Comparison of ENCODE assay signal across 17 cellular contexts in the genomic region with DNA sequence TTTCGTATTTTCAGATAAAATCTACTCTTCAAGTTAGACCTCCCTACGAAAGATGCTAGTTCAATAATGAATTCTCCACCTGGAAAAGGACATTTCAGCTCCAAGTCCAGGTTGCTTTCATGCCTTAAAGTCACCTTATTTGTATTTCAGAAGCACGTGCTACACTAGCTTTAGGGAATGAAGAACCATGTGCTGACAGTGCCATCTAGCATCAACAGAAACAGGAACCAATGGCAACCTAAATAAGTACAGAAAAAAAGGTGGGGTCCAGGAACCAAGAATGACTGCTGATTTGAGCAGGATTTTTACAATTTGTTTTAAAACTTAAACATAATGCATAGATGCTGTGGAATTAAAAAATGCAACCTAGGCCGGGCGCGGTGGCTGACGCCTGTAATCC.
"Had no signal": no experiment of that assay in that cellular context is flagged by ENCODE, and none has a peak within 500 bp of the region (broad histone marks: within the 10 kb centered on the region; RNA-seq: fewer than 3 reads in every experiment).

No MANE protein-coding gene starts in this region.

- DNase-seq: activated CD4-positive, alpha-beta T cell treated with anti-CD3 and anti-CD28 coated beads, Interleukin-2, amount 50 U/mL, for 1 hour; activated CD8-positive, alpha-beta memory T cell treated with anti-CD3 and anti-CD28 coated beads for 24 hours; activated naive CD8-positive, alpha-beta T cell treated with anti-CD3 and anti-CD28 coated beads, Interleukin-2, amount 10 ng/mL, durations not matched to agents 7 days and 5 days; central memory CD4-positive, alpha-beta T cell; effector CD4-positive, alpha-beta T cell; foreskin fibroblast; head of caudate nucleus; left colon; naive thymus-derived CD8-positive, alpha-beta T cell; pancreas; sigmoid colon; stimulated activated CD4-positive, alpha-beta T cell treated with anti-CD3 and anti-CD28 coated beads, Interleukin-1b, Interleukin-23, amount 100 ng/mL, for 48 hours had no signal

- H3K36me3 ChIP-seq: pancreas, sigmoid colon, thoracic aorta had no signal

- H3K36me3 Mint-ChIP-seq: activated naive CD8-positive, alpha-beta T cell treated with anti-CD3 and anti-CD28 coated beads, Interleukin-2, amount 10 ng/mL, durations not matched to agents 7 days and 5 days had no signal

- H3K27me3 ChIP-seq: pancreas, sigmoid colon had no signal

- H3K4me1 ChIP-seq: pancreas, sigmoid colon had no signal

- H3K27ac Mint-ChIP-seq: activated naive CD8-positive, alpha-beta T cell treated with anti-CD3 and anti-CD28 coated beads, Interleukin-2, amount 10 ng/mL, durations not matched to agents 7 days and 5 days; brain; naive thymus-derived CD8-positive, alpha-beta T cell; T-helper 2 cell treated with Interferon-gamma antibody and Interleukin-4, amounts not matched to agents 5 μg/mL and 100 μg/mL, for 36 hours had no signal

- H3K27me3 Mint-ChIP-seq: activated naive CD8-positive, alpha-beta T cell treated with anti-CD3 and anti-CD28 coated beads, Interleukin-2, amount 10 ng/mL, durations not matched to agents 7 days and 5 days; brain had no signal

- H3K27ac ChIP-seq: thoracic aorta had no signal

- H3K4me3 ChIP-seq: lung had no signal

- ATAC-seq: activated CD4-positive, CD25-positive, alpha-beta regulatory T cell treated with anti-CD3 and anti-CD28 coated beads, Interleukin-2, amount 50 U/mL, for 24 hours; left colon; naive thymus-derived CD8-positive, alpha-beta T cell had no signal

- H3K4me3 Mint-ChIP-seq: T-helper 2 cell treated with Interferon-gamma antibody and Interleukin-4, amounts not matched to agents 5 μg/mL and 100 μg/mL, for 36 hours had no signal

- H3K4me1 Mint-ChIP-seq: activated naive CD8-positive, alpha-beta T cell treated with anti-CD3 and anti-CD28 coated beads, Interleukin-2, amount 10 ng/mL, durations not matched to agents 7 days and 5 days; brain had no signal

- H3K9me3 ChIP-seq: pancreas, thoracic aorta had no signal
